Comparison of ENCODE assay signal across 22 cellular contexts in genomic region chr20:7829031-7829430, GRCh38.
A peak's percentile ranks its signal among the peaks of the same experiment; 100 is the strongest.
DNase-seq lines count a peak whose midpoint lies in the region; ATAC-seq, FAIRE-seq and TF ChIP-seq lines count a peak whose summit lies in the region.
"Had no signal": no experiment of that assay in that cellular context is flagged by ENCODE, and none has a peak within 500 bp of the region (broad histone marks: within the 10 kb centered on the region; RNA-seq: fewer than 3 reads in every experiment).

No MANE protein-coding gene starts in this region.

- in situ Hi-C loops in K562 (cut with MboI): no loop called here

- H3K36me3 ChIP-seq in HEK293 (ENCODE audit: control insufficient read depth in 2 of 2, insufficient read depth in 1 of 2, low read length in 2 of 2): no peaks in the 10 kb centered on the region
- H3K36me3 ChIP-seq in K562 (ENCODE audit: control insufficient read depth, insufficient read depth, low read length): no peaks in the 10 kb centered on the region
- no peaks in the 10 kb centered on the region for H3K36me3 ChIP-seq in kidney (ENCODE audit: control insufficient read depth in 1 of 2, insufficient read depth in 2 of 2, low read length in 2 of 2)
- no peaks in the 10 kb centered on the region for H3K36me3 ChIP-seq in effector memory CD4-positive, alpha-beta T cell (ENCODE audit: control insufficient read depth, insufficient read depth, low read length)
- H3K36me3 ChIP-seq: BE2C, BLaER1 had no signal

- H3K9me1 ChIP-seq in K562 (ENCODE audit: control insufficient read depth, insufficient read depth, low read length): no peaks in the 10 kb centered on the region

- TF ChIP-seq CTCF in HEK293 (tag by site-specific recombination; IDR thresholded peaks at IDR 0.05) (no peak), K562 (IDR thresholded peaks at IDR 0.05 in 2 of 3, conservative IDR thresholded peaks at IDR 0.05 in 1 of 3; ENCODE audit: insufficient read depth in 2 of 3, low read depth in 1 of 3, low read length in 3 of 3) (no peak), kidney (IDR thresholded peaks at IDR 0.05; ENCODE audit: borderline replicate concordance, extremely low read depth, insufficient read depth) (no peak)

- CTCF ChIA-PET in HEK293 (lab: Yijun Ruan, JAX) (no interaction called here), K562 (lab: Yijun Ruan, JAX; ENCODE audit: low intra/inter-chr PET ratio) (no interaction called here)

- ATAC-seq in K562: no peak
- ATAC-seq: GM12878 had no signal

- TF ChIP-seq POLR2A in K562 (conservative IDR thresholded peaks at IDR 0.05): no peak

- no peak overlapping the region for H3K4me3 ChIP-seq in HEK293 (ENCODE audit: low read depth, low read length)
- no peak overlapping the region for H3K4me3 ChIP-seq in K562
- H3K4me3 ChIP-seq in kidney (ENCODE audit: low read length in 2 of 2): no peak overlapping the region
- no peak overlapping the region for H3K4me3 ChIP-seq in effector memory CD4-positive, alpha-beta T cell (ENCODE audit: insufficient read depth, low read depth, low read length, poor library complexity, severe bottlenecking)
- H3K4me3 ChIP-seq: BLaER1, GM12878 had no signal

- 0% methylated on average over 4 of the region's 4 CpGs for WGBS in K562 (ENCODE audit: insufficient coverage, low coverage, missing lambda C conversion rate)

- no peak overlapping the region for H3K9ac ChIP-seq in K562 (ENCODE audit: insufficient read depth in 1 of 2, low read depth in 2 of 2, low read length in 2 of 2)
- H3K9ac ChIP-seq in kidney (ENCODE audit: low read length in 2 of 2): no peak overlapping the region
- H3K9ac ChIP-seq: BLaER1 had no signal

- BruUV-seq in K562 (replicated peaks; lab: Mats Ljungman, UMichigan): no TSS peak

- no peak for DNase-seq in K562 (ENCODE audit: extremely low read depth in 1 of 4, low spot score in 3 of 4)
- DNase-seq in kidney: no peak
- DNase-seq in effector memory CD4-positive, alpha-beta T cell: no peak
- no peak for DNase-seq in activated CD4-positive, alpha-beta T cell treated with anti-CD3 and anti-CD28 coated beads, Interleukin-2, amount 50 U/mL, for 48 hours
- DNase-seq: 8988T; ACHN; BE2C; C1 segment of cervical spinal cord; CD4-positive, alpha-beta memory T cell; CD4-positive, CD25-positive, alpha-beta regulatory T cell; CD8-positive, alpha-beta memory T cell; COR-L47; DMS79 treated with DMSO at 0.1 percent for 48 hours; GF-D8 had no signal

- no peaks in the 10 kb centered on the region for H4K20me1 ChIP-seq in K562 (replicated peaks; ENCODE audit: control insufficient read depth, insufficient read depth, low read length)
- H4K20me1 ChIP-seq: BLaER1 had no signal

- no peak for TF ChIP-seq EP300 in K562 (IDR thresholded peaks at IDR 0.05; ENCODE audit: low read length)

- H3K9me3 ChIP-seq in HEK293 (ENCODE audit: control insufficient read depth, insufficient read depth, low read depth, low read length) (no peaks in the 10 kb centered on the region), K562 (replicated peaks; ENCODE audit: control insufficient read depth, insufficient read depth, low read depth, low read length) (no peaks in the 10 kb centered on the region), kidney (ENCODE audit: control insufficient read depth in 1 of 2, low read length in 2 of 2) (no peaks in the 10 kb centered on the region)
- no peaks in the 10 kb centered on the region for H3K9me3 ChIP-seq in effector memory CD4-positive, alpha-beta T cell (ENCODE audit: control insufficient read depth, low read length)
- H3K9me3 ChIP-seq: BE2C had no signal

- H3K27ac ChIP-seq in HEK293 (ENCODE audit: extremely low read depth, low read depth, low read length) (no peak overlapping the region), K562 (ENCODE audit: extremely low read depth, low read depth, low read length) (no peak overlapping the region), kidney (ENCODE audit: low read depth in 2 of 2, low read length in 2 of 2) (no peak overlapping the region)
- no peak overlapping the region for H3K27ac ChIP-seq in effector memory CD4-positive, alpha-beta T cell (ENCODE audit: insufficient read depth, low read length, poor library complexity, severe bottlenecking)
- H3K27ac ChIP-seq: BLaER1 had no signal

- intact Hi-C loops in K562 (cut with micrococcal nuclease) (no loop called here), kidney (cut with DNase I) (no loop called here)

- H3K4me1 ChIP-seq in HEK293 (ENCODE audit: control insufficient read depth, insufficient read depth, low read length): no peaks in the 10 kb centered on the region
- no peaks in the 10 kb centered on the region for H3K4me1 ChIP-seq in K562 (replicated peaks in 1 of 2; ENCODE audit: control insufficient read depth in 2 of 2, insufficient read depth in 2 of 2, low read length in 2 of 2)
- H3K4me1 ChIP-seq in kidney (ENCODE audit: control insufficient read depth in 1 of 2, insufficient read depth in 1 of 2, low read depth in 1 of 2, low read length in 2 of 2): no peaks in the 10 kb centered on the region
- no peaks in the 10 kb centered on the region for H3K4me1 ChIP-seq in effector memory CD4-positive, alpha-beta T cell (ENCODE audit: control insufficient read depth, insufficient read depth, low read length, poor library complexity, severe bottlenecking)
- H3K4me1 ChIP-seq: BE2C, BLaER1 had no signal

- H3K4me2 ChIP-seq in K562 (ENCODE audit: insufficient read depth, low read length): no peak overlapping the region
- H3K4me2 ChIP-seq: BLaER1 had no signal

- no peaks in the 10 kb centered on the region for H3K27me3 ChIP-seq in K562 (ENCODE audit: control insufficient read depth in 2 of 2, insufficient read depth in 2 of 2, low read length in 2 of 2)
- H3K27me3 ChIP-seq in effector memory CD4-positive, alpha-beta T cell (replicated peaks; ENCODE audit: control insufficient read depth, insufficient read depth, low read length, poor library complexity, severe bottlenecking): no peaks in the 10 kb centered on the region
- H3K27me3 ChIP-seq: BLaER1 had no signal

- no peak for FAIRE-seq in K562 (lab: Jason Lieb, UNC)
- peak; percentile 15 for FAIRE-seq in kidney (lab: Jason Lieb, UNC)
- FAIRE-seq: A204.1, D721Med, G401.6, GM12878, GM12892, GM18507 had no signal

- POLR2A ChIA-PET in HEK293 (lab: Yijun Ruan, JAX) (no interaction called here), K562 (lab: Yijun Ruan, JAX) (no interaction called here)

- TF ChIP-seq RAD21 in K562 (CRISPR knock-in tag; conservative IDR thresholded peaks at IDR 0.05 in 1 of 2, IDR thresholded peaks at IDR 0.05 in 1 of 2): no peak

- H2AFZ ChIP-seq in K562 (ENCODE audit: low read depth, low read length): no peak overlapping the region

- no peaks in the 10 kb centered on the region for H3K79me2 ChIP-seq in K562 (ENCODE audit: control insufficient read depth, insufficient read depth, low read length)

TF ChIP-seq in HEK293, 187 proteins besides CTCF, POLR2A, EP300 and RAD21:
- TF ChIP-seq ATF2 (tag by site-specific recombination; IDR thresholded peaks at IDR 0.05; ENCODE audit: low read depth): 0 out of 2 replicates have a peak, but pooled peaks have one; percentile 29
- no peak for TF ChIP-seq KLF7 (tag by site-specific recombination; IDR thresholded peaks at IDR 0.05; ENCODE audit: borderline replicate concordance)
TF ChIP-seq in HEK293: peak in this region for 1.

TF ChIP-seq in K562, 482 proteins besides CTCF, POLR2A, EP300 and RAD21:
- no peak for TF ChIP-seq HDGF (IDR thresholded peaks at IDR 0.05)
- TF ChIP-seq LEF1 (IDR thresholded peaks at IDR 0.05): no peak
- TF ChIP-seq ATF3 (IDR thresholded peaks at IDR 0.05): 0 out of 2 replicates have a peak, but pooled peaks have one; percentile 7
- no peak for TF ChIP-seq ATF3 (CRISPR knock-in tag; conservative IDR thresholded peaks at IDR 0.05)
- TF ChIP-seq CTCFL (IDR thresholded peaks at IDR 0.05; ENCODE audit: borderline replicate concordance, insufficient read depth, low read depth, low read length, poor library complexity, severe bottlenecking): no peak
TF ChIP-seq in K562: peak in this region for 1.

Comparison
In these comparisons a context has a peak if more than half of its experiments do, and no peak if none do; other contexts are left out.
1. Of the 44 proteins assayed by ChIP-seq in both K562 and HEK293: peak only in K562: none; only in HEK293: ATF2; in both: none; in neither: 43.